ENCODE assay signal across 34 cellular contexts in genomic region chr9:117809751-117810150, GRCh38.
"Had no signal": no experiment of that assay in that cellular context is flagged by ENCODE, and none has a peak within 500 bp of the region (broad histone marks: within the 10 kb centered on the region; RNA-seq: fewer than 3 reads in every experiment).

No MANE protein-coding gene starts in this region.

- H3K4me3 ChIP-seq: adrenal gland, MG63, SJCRH30, SK-N-MC had no signal

- H3K4me1 Mint-ChIP-seq: activated CD4-positive, alpha-beta T cell treated with anti-CD3 and anti-CD28 coated beads for 36 hours; activated CD4-positive, alpha-beta T cell treated with anti-CD3 and anti-CD28 coated beads, Interleukin-2, amount 10 ng/mL, durations not matched to agents 7 days and 5 days; brain had no signal

- H3K36me3 ChIP-seq: adrenal gland, MG63, SJCRH30 had no signal

- H3K9me3 ChIP-seq: adrenal gland, MG63, SJCRH30 had no signal

- H3K36me3 Mint-ChIP-seq: brain had no signal

- DNase-seq: activated CD4-positive, alpha-beta T cell treated with anti-CD3 and anti-CD28 coated beads for 36 hours; activated CD4-positive, alpha-beta T cell treated with anti-CD3 and anti-CD28 coated beads, Interleukin-2, amount 10 ng/mL, durations not matched to agents 7 days and 5 days; activated CD4-positive, alpha-beta T cell treated with anti-CD3 and anti-CD28 coated beads, Interleukin-2, amount 50 U/mL, for 48 hours; activated CD8-positive, alpha-beta T cell treated with anti-CD3 and anti-CD28 coated beads, Interleukin-2, amount 10 ng/mL, durations not matched to agents 7 days and 5 days; activated gamma-delta T cell treated with Interleukin-2 at 50 U/mL for 16 hours; activated naive CD4-positive, alpha-beta T cell treated with anti-CD3 and anti-CD28 coated beads for 36 hours; activated T-cell treated with anti-CD3 and anti-CD28 coated beads, Interleukin-2, amount 50 U/mL, for 24 hours; adrenal gland; caudate nucleus; cerebellar nuclear complex; Karpas-422; KBM-7; MG63; MV-4-11; NCI-H1092 treated with DMSO at 0.1 percent for 48 hours; NCI-H1417; NCI-H146; NCI-H187; NCI-H2029 treated with DMSO at 0.1 percent for 48 hours; NCI-H2107; NCI-H2171; NCI-H2227 treated with DMSO at 0.1 percent for 48 hours; NCI-H446; NCI-H510A treated with DMSO at 0.1 percent for 48 hours; NCI-H69; NCI-H82; NK-92 treated with Interleukin-12 subunit alpha and Interleukin-12 subunit beta, amount 100 ng/mL, for 24 hours; Right ventricle myocardium superior; SJCRH30; T1000 had no signal

- H3K4me3 Mint-ChIP-seq: activated CD4-positive, alpha-beta T cell treated with anti-CD3 and anti-CD28 coated beads for 36 hours; activated CD4-positive, alpha-beta T cell treated with anti-CD3 and anti-CD28 coated beads, Interleukin-2, amount 10 ng/mL, durations not matched to agents 7 days and 5 days; activated CD8-positive, alpha-beta T cell treated with anti-CD3 and anti-CD28 coated beads, Interleukin-2, amount 10 ng/mL, durations not matched to agents 7 days and 5 days; activated naive CD4-positive, alpha-beta T cell treated with anti-CD3 and anti-CD28 coated beads for 36 hours; activated T-cell treated with anti-CD3 and anti-CD28 coated beads, Interleukin-2, amount 50 U/mL, for 24 hours; brain had no signal

- H3K27me3 ChIP-seq: adrenal gland, MG63, SJCRH30 had no signal

- ATAC-seq: activated CD4-positive, alpha-beta T cell treated with anti-CD3 and anti-CD28 coated beads for 36 hours; activated CD4-positive, CD25-positive, alpha-beta regulatory T cell treated with anti-CD3 and anti-CD28 coated beads, Interleukin-2, amount 50 U/mL, for 24 hours; activated CD8-positive, alpha-beta T cell treated with anti-CD3 and anti-CD28 coated beads, Interleukin-2, amount 10 ng/mL, durations not matched to agents 7 days and 5 days; activated naive CD4-positive, alpha-beta T cell treated with anti-CD3 and anti-CD28 coated beads, Interleukin-2, amount 50 U/mL, for 72 hours had no signal

- H3K4me1 ChIP-seq: adrenal gland, SJCRH30 had no signal

- H3K9me3 Mint-ChIP-seq: activated CD4-positive, alpha-beta T cell treated with anti-CD3 and anti-CD28 coated beads, Interleukin-2, amount 10 ng/mL, durations not matched to agents 7 days and 5 days; activated naive CD4-positive, alpha-beta T cell treated with anti-CD3 and anti-CD28 coated beads for 36 hours; activated T-cell treated with anti-CD3 and anti-CD28 coated beads, Interleukin-2, amount 50 U/mL, for 24 hours; brain had no signal

- H3K27ac ChIP-seq: adrenal gland, SJCRH30, SK-N-MC had no signal

- H3K27ac Mint-ChIP-seq: activated CD4-positive, alpha-beta T cell treated with anti-CD3 and anti-CD28 coated beads for 36 hours; activated CD4-positive, alpha-beta T cell treated with anti-CD3 and anti-CD28 coated beads, Interleukin-2, amount 10 ng/mL, durations not matched to agents 7 days and 5 days; activated CD8-positive, alpha-beta T cell treated with anti-CD3 and anti-CD28 coated beads, Interleukin-2, amount 10 ng/mL, durations not matched to agents 7 days and 5 days; activated naive CD4-positive, alpha-beta T cell treated with anti-CD3 and anti-CD28 coated beads for 36 hours; activated naive CD4-positive, alpha-beta T cell treated with anti-CD3 and anti-CD28 coated beads, Interleukin-2, amount 50 U/mL, for 72 hours; activated T-cell treated with anti-CD3 and anti-CD28 coated beads, Interleukin-2, amount 50 U/mL, for 24 hours; brain had no signal
